ENCODE assay signal across 8 cellular contexts in genomic region chrX:42714981-42715688, GRCh38.
DNase-seq lines count a peak whose midpoint lies in the region; ATAC-seq and TF ChIP-seq lines count a peak whose summit lies in the region.

No MANE protein-coding gene starts in this region.

- H3K9me3 Mint-ChIP-seq in memory B cell = no peaks in the 10 kb centered on the region

- peak; percentile 51 for TF ChIP-seq CTCF in GM12873 (IDR thresholded peaks at IDR 0.05; ENCODE audit: insufficient read depth, low read depth, low read length, missing control alignments)
- TF ChIP-seq CTCF in choroid plexus epithelial cell (conservative IDR thresholded peaks at IDR 0.05; ENCODE audit: low read depth, low read length) = peak; percentile 33
- TF ChIP-seq CTCF in GM13977 (IDR thresholded peaks at IDR 0.05; ENCODE audit: extremely low read depth, insufficient read depth, missing control alignments) = no peak

- H3K36me3 Mint-ChIP-seq in memory B cell = no peaks in the 10 kb centered on the region

- no peaks in the 10 kb centered on the region for H3K27me3 Mint-ChIP-seq in memory B cell

- DNase-seq in HT1080 (ENCODE audit: low read depth) (peak; percentile 47), choroid plexus epithelial cell (ENCODE audit: low read depth) (peak; percentile 12), memory B cell (ENCODE audit: low spot score in 2 of 2) (peak in 1 of 2 donors; percentile 0), 8988T (no peak), GM13977 (ENCODE audit: low spot score) (no peak)
- DNase-seq in activated CD4-positive, CD25-positive, alpha-beta regulatory T cell (lab: John Stamatoyannopoulos, UW) = peak in 3 of 4 experiments; percentile 1 to 12 (median 9)
- DNase-seq in stimulated activated CD8-positive, alpha-beta memory T cell treated with anti-CD3 and anti-CD28 coated beads, Interleukin-7, amount 100 ng/mL, for 24 hours (ENCODE audit: low read depth) = peak; percentile 1

- H3K4me3 ChIP-seq in choroid plexus epithelial cell (ENCODE audit: low read depth, low read length) = no peak overlapping the region

- peaks cover 9% of the 10 kb centered on the region for H3K4me1 Mint-ChIP-seq in memory B cell

- H3K4me3 Mint-ChIP-seq in memory B cell = no peak overlapping the region

- in situ Hi-C loops in GM13977 (cut with MboI; ENCODE audit: low pct_unique_long_range_greater_than_20kb, low sequenced_read_pairs, unreplicated experiment) = no loop called here

- peak; percentile 61 for ATAC-seq in memory B cell (ENCODE audit: low read depth)

- peak overlapping the region; percentile 72 for H3K27ac Mint-ChIP-seq in memory B cell

Comparison
In these comparisons a context has a peak if more than half of its experiments do, and no peak if none do; other contexts are left out.
1. DNase-seq: peak in HT1080 (single experiment), activated CD4-positive, CD25-positive, alpha-beta regulatory T cell (3 of 4), choroid plexus epithelial cell (single experiment) and stimulated activated CD8-positive, alpha-beta memory T cell treated with anti-CD3 and anti-CD28 coated beads, Interleukin-7, amount 100 ng/mL, for 24 hours (single experiment); none in 8988T (single experiment) and GM13977 (single experiment).